In genomic region chr12:80825506-80825905, GRCh38 we compare ENCODE assay signal across 31 cellular contexts.
DNase-seq lines count a peak whose midpoint lies in the region; FAIRE-seq and TF ChIP-seq lines count a peak whose summit lies in the region.
"Had no signal": no experiment of that assay in that cellular context is flagged by ENCODE, and none has a peak within 500 bp of the region (broad histone marks: within the 10 kb centered on the region; RNA-seq: fewer than 3 reads in every experiment).

No MANE protein-coding gene starts in this region.

- H3K9me3 ChIP-seq in neural cell (ENCODE audit: low read length), result no peaks in the 10 kb centered on the region
- H3K9me3 ChIP-seq in osteoblast (ENCODE audit: low read depth, low read length), result no peaks in the 10 kb centered on the region
- H3K9me3 ChIP-seq: A549, BE2C, Caco-2 had no signal

- no peaks in the 10 kb centered on the region for H4K20me1 ChIP-seq in neural cell (ENCODE audit: insufficient read depth)
- H4K20me1 ChIP-seq in osteoblast (ENCODE audit: insufficient read depth, low read length), result no peaks in the 10 kb centered on the region
- H4K20me1 ChIP-seq: BLaER1; BLaER1 treated with 17β-estradiol and CSF1 and Interleukin-3, amounts not matched to agents 10 nM and 100 nM had no signal

- no peaks in the 10 kb centered on the region for H3F3A ChIP-seq in neural cell (ENCODE audit: insufficient read depth, low read length, poor library complexity, severe bottlenecking)

- no peak overlapping the region for H2AFZ ChIP-seq in neural cell (ENCODE audit: low read depth, low read length)
- no peak overlapping the region for H2AFZ ChIP-seq in osteoblast (ENCODE audit: low read length)

- peaks cover 3% of the 10 kb centered on the region for H3K4me1 ChIP-seq in osteoblast (ENCODE audit: insufficient read depth, low read length)
- H3K4me1 ChIP-seq: A549, BE2C, Caco-2 had no signal

- no peaks in the 10 kb centered on the region for H3K27me3 ChIP-seq in neural cell (ENCODE audit: insufficient read depth, low read depth, low read length)
- no peaks in the 10 kb centered on the region for H3K27me3 ChIP-seq in osteoblast (ENCODE audit: insufficient read depth, low read length)
- H3K27me3 ChIP-seq: BE2C; BLaER1; BLaER1 treated with 17β-estradiol and CSF1 and Interleukin-3, amounts not matched to agents 10 nM and 100 nM had no signal

- no peak for TF ChIP-seq RAD21 in neural cell (conservative IDR thresholded peaks at IDR 0.05)

- DNase-seq in osteoblast (ENCODE audit: insufficient read length, low spot score, missing footprints), result peak; percentile 27
- DNase-seq in caudate nucleus (lab: John Stamatoyannopoulos, UW), result no peak
- DNase-seq in GM12892 (ENCODE audit: insufficient read length), result no peak
- DNase-seq: 8988T; ACHN; AML-193; BE2C; C1 segment of cervical spinal cord; Caco-2; Calu3; CD4-positive, alpha-beta memory T cell; CD4-positive, alpha-beta T cell; CD4-positive, CD25-positive, alpha-beta regulatory T cell; CD8-positive, alpha-beta memory T cell; CD8-positive, alpha-beta T cell; COR-L47; DMS 273 treated with DMSO at 0.1 percent for 48 hours; DMS153; DMS53; DMS79; DMS79 treated with DMSO at 0.1 percent for 48 hours; DND-41; EL had no signal

- peak overlapping the region; percentile 11 for H3K4me3 ChIP-seq in neural cell (ENCODE audit: low read length)
- H3K4me3 ChIP-seq in osteoblast (ENCODE audit: insufficient read depth, low read length), result no peak overlapping the region
- H3K4me3 ChIP-seq: A549; BLaER1; BLaER1 treated with 17β-estradiol and CSF1 and Interleukin-3, amounts not matched to agents 10 nM and 100 nM had no signal

- no peak overlapping the region for H3K4me2 ChIP-seq in neural cell (ENCODE audit: low read length)
- no peak overlapping the region for H3K4me2 ChIP-seq in osteoblast (ENCODE audit: insufficient read depth, low read length)
- H3K4me2 ChIP-seq: A549; BLaER1; BLaER1 treated with 17β-estradiol and CSF1 and Interleukin-3, amounts not matched to agents 10 nM and 100 nM had no signal

- no peaks in the 10 kb centered on the region for H3K9me2 ChIP-seq in neural cell (ENCODE audit: insufficient read depth, low read length)

- H3K79me2 ChIP-seq in neural cell (replicated peaks; ENCODE audit: insufficient read depth, low read length) (no peaks in the 10 kb centered on the region), osteoblast (ENCODE audit: insufficient read depth, low read length) (no peaks in the 10 kb centered on the region)

- peak overlapping the region; percentile 26 for H3K9ac ChIP-seq in neural cell (ENCODE audit: low read length)
- H3K9ac ChIP-seq: BLaER1; BLaER1 treated with 17β-estradiol and CSF1 and Interleukin-3, amounts not matched to agents 10 nM and 100 nM had no signal

- peak overlapping the region; percentile 78 for H3K27ac ChIP-seq in neural cell (ENCODE audit: low read length)
- H3K27ac ChIP-seq in osteoblast (ENCODE audit: low read depth, low read length), result no peak overlapping the region
- no peak overlapping the region for H3K27ac ChIP-seq in caudate nucleus (ENCODE audit: low read depth, low read length)
- H3K27ac ChIP-seq: 22Rv1; A549; BLaER1; BLaER1 treated with 17β-estradiol and CSF1 and Interleukin-3, amounts not matched to agents 10 nM and 100 nM; C4-2B had no signal

- TF ChIP-seq EP300 in neural cell (conservative IDR thresholded peaks at IDR 0.05; ENCODE audit: poor library complexity, severe bottlenecking), result peak; percentile 87

- no peak for TF ChIP-seq POLR2A in GM12892 (IDR thresholded peaks at IDR 0.05; ENCODE audit: low read depth, low read length)

- FAIRE-seq in GM12892 (lab: Jason Lieb, UNC), result no peak
- FAIRE-seq: A204.1, A549, D721Med had no signal

- H3K36me3 ChIP-seq in neural cell (ENCODE audit: insufficient read depth, low read length) (no peaks in the 10 kb centered on the region), osteoblast (ENCODE audit: insufficient read depth, low read length) (no peaks in the 10 kb centered on the region)
- H3K36me3 ChIP-seq: BE2C; BLaER1; BLaER1 treated with 17β-estradiol and CSF1 and Interleukin-3, amounts not matched to agents 10 nM and 100 nM had no signal

- no peak for TF ChIP-seq CTCF in neural cell (IDR thresholded peaks at IDR 0.05; ENCODE audit: poor library complexity, severe bottlenecking)
- no peak for TF ChIP-seq CTCF in osteoblast (IDR thresholded peaks at IDR 0.05; ENCODE audit: extremely low read depth, low read depth, low read length)

TF ChIP-seq in neural cell, 6 proteins besides CTCF, POLR2A, EP300 and RAD21:
- no peak for TF ChIP-seq MXI1 (conservative IDR thresholded peaks at IDR 0.05; ENCODE audit: poor library complexity, severe bottlenecking)
- peak; percentile 67 for TF ChIP-seq REST (IDR thresholded peaks at IDR 0.05; ENCODE audit: borderline replicate concordance)
- no peak for TF ChIP-seq SMC3 (conservative IDR thresholded peaks at IDR 0.05; ENCODE audit: poor library complexity)
- peak; percentile 35 for TF ChIP-seq POLR2AphosphoS5 (IDR thresholded peaks at IDR 0.05)
- no peak for TF ChIP-seq EZH2 (IDR thresholded peaks at IDR 0.05; ENCODE audit: borderline replicate concordance, insufficient read depth, low read length, poor library complexity, severe bottlenecking)
- TF ChIP-seq TAF1 (IDR thresholded peaks at IDR 0.05; ENCODE audit: low read depth), result no peak
